In genomic region chr3:72336821-72337479, GRCh38 we compare ENCODE assay signal across 8 cellular contexts.
A peak's percentile ranks its signal among the peaks of the same experiment; 100 is the strongest.
DNase-seq lines count a peak whose midpoint lies in the region; ATAC-seq, FAIRE-seq and TF ChIP-seq lines count a peak whose summit lies in the region.

No MANE protein-coding gene starts in this region.

- H3K79me2 ChIP-seq in H1 (ENCODE audit: control insufficient read depth in 1 of 2, insufficient read depth in 2 of 2, low read length in 2 of 2): no peaks in the 10 kb centered on the region

- H3K9me3 Mint-ChIP-seq in mesothelial cell of epicardium: no peaks in the 10 kb centered on the region
- no peaks in the 10 kb centered on the region for H3K9me3 Mint-ChIP-seq in activated naive CD4-positive, alpha-beta T cell treated with anti-CD3 and anti-CD28 coated beads for 36 hours

- H3K27me3 Mint-ChIP-seq in mesothelial cell of epicardium (ENCODE audit: low read depth): peaks cover 10% of the 10 kb centered on the region
- H3K27me3 Mint-ChIP-seq in activated naive CD4-positive, alpha-beta T cell treated with anti-CD3 and anti-CD28 coated beads for 36 hours (ENCODE audit: low read depth): no peaks in the 10 kb centered on the region

- H3K56ac ChIP-seq in H1 (replicated peaks; ENCODE audit: insufficient read length, low read depth, low read length): peak overlapping the region; percentile 100

- peak overlapping the region; percentile 20 for H3K14ac ChIP-seq in H1 (ENCODE audit: insufficient read length)

- peak overlapping the region; percentile 96 for H3K4ac ChIP-seq in H1 (replicated peaks; ENCODE audit: insufficient read length, low read depth, low read length)

- H3K23ac ChIP-seq in H1 (ENCODE audit: insufficient read length): peak overlapping the region; percentile 12

- no peak for TF ChIP-seq EP300 in H1 (IDR thresholded peaks at IDR 0.05; ENCODE audit: borderline replicate concordance in 1 of 2, low read depth in 2 of 2, low read length in 2 of 2)

- H3K9ac ChIP-seq in H1 (replicated peaks in 1 of 4; ENCODE audit: extremely low read depth in 1 of 4, low read depth in 3 of 4, low read length in 3 of 4): no peak overlapping the region

- no peak overlapping the region for H3K27ac ChIP-seq in H1 (ENCODE audit: low read depth, low read length)

- H4K5ac ChIP-seq in H1 (ENCODE audit: insufficient read length, low read depth, low read length): no peak overlapping the region

- no peaks in the 10 kb centered on the region for H3K9me3 ChIP-seq in H1 (ENCODE audit: insufficient read depth in 2 of 2, low read depth in 1 of 2, low read length in 1 of 2)

- peak overlapping the region; percentile 67 for H2BK15ac ChIP-seq in H1 (ENCODE audit: low read length)

- H3K4me1 ChIP-seq in H1 (replicated peaks in 1 of 4; ENCODE audit: control insufficient read depth in 3 of 4, insufficient read depth in 4 of 4, low read length in 3 of 4): peaks cover 3 to 17% (median 9%) of the 10 kb centered on the region in 4 experiments

- H3K4me3 Mint-ChIP-seq in mesothelial cell of epicardium: no peak overlapping the region
- H3K4me3 Mint-ChIP-seq in activated naive CD4-positive, alpha-beta T cell treated with anti-CD3 and anti-CD28 coated beads for 36 hours: no peak overlapping the region

- TF ChIP-seq CTCF in H1 (IDR thresholded peaks at IDR 0.05; ENCODE audit: control extremely low read depth in 1 of 3, insufficient read depth in 1 of 3, low read depth in 1 of 3, low read length in 3 of 3): no peak
- no peak for TF ChIP-seq CTCF in mesothelial cell of epicardium (IDR thresholded peaks at IDR 0.05; ENCODE audit: unreplicated experiment)

- H4K91ac ChIP-seq in H1 (replicated peaks; ENCODE audit: insufficient read length, low read length): peak overlapping the region; percentile 99

- no peak overlapping the region for H3K27ac Mint-ChIP-seq in mesothelial cell of epicardium
- H3K27ac Mint-ChIP-seq in activated naive CD4-positive, alpha-beta T cell treated with anti-CD3 and anti-CD28 coated beads for 36 hours: no peak overlapping the region

- peak overlapping the region; percentile 95 for H2AK5ac ChIP-seq in H1 (ENCODE audit: low read depth, low read length)

- TF ChIP-seq RAD21 in H1 (IDR thresholded peaks at IDR 0.05 in 1 of 2, conservative IDR thresholded peaks at IDR 0.05 in 1 of 2; ENCODE audit: low read depth in 2 of 2, low read length in 2 of 2): no peak

- H3K36me3 ChIP-seq in H1 (ENCODE audit: control insufficient read depth in 2 of 4, insufficient read depth in 4 of 4, low read length in 3 of 4): no peaks in the 10 kb centered on the region

- H2BK120ac ChIP-seq in H1 (replicated peaks; ENCODE audit: low read depth, low read length): peak overlapping the region; percentile 80

- ATAC-seq in HG02588 (IDR thresholded peaks at IDR 0.05; ENCODE audit: unreplicated experiment) (no peak), GM18519 (IDR thresholded peaks at IDR 0.05; ENCODE audit: low FRiP score, unreplicated experiment) (no peak)

- no peak for TF ChIP-seq POLR2A in H1 (IDR thresholded peaks at IDR 0.05; ENCODE audit: control extremely low read depth in 1 of 2, low read depth in 2 of 2, low read length in 2 of 2)

- H3K18ac ChIP-seq in H1 (ENCODE audit: extremely low read depth, low read length): peak overlapping the region; percentile 80

- peak overlapping the region; percentile 100; the same call in 1 of the 2 replicates for H2BK12ac ChIP-seq in H1 (ENCODE audit: low read depth, low read length)

- no peak overlapping the region for H2AFZ ChIP-seq in H1 (ENCODE audit: low read length)

- peaks cover 0 to 5% of the 10 kb centered on the region in 2 experiments for H4K20me1 ChIP-seq in H1 (replicated peaks in 1 of 2; ENCODE audit: control insufficient read depth in 1 of 2, insufficient read depth in 2 of 2, low read length in 2 of 2)

- no peak for FAIRE-seq in H1 (lab: Jason Lieb, UNC)

- H2BK20ac ChIP-seq in H1 (ENCODE audit: low read length): peak overlapping the region; percentile 82

- H3K23me2 ChIP-seq in H1 (ENCODE audit: low read depth, low read length): peaks cover 6% of the 10 kb centered on the region

- H3K36me3 Mint-ChIP-seq in mesothelial cell of epicardium: no peaks in the 10 kb centered on the region
- H3K36me3 Mint-ChIP-seq in activated naive CD4-positive, alpha-beta T cell treated with anti-CD3 and anti-CD28 coated beads for 36 hours (ENCODE audit: low read depth): no peaks in the 10 kb centered on the region

- no peaks in the 10 kb centered on the region; a peak in 1 of 7 replicates for H3K27me3 ChIP-seq in H1 (replicated peaks in 1 of 4; ENCODE audit: control insufficient read depth in 3 of 4, extremely low read depth in 1 of 4, insufficient read depth in 3 of 4, low read length in 3 of 4)

- no peaks in the 10 kb centered on the region for H3K79me1 ChIP-seq in H1 (ENCODE audit: low read depth, low read length)

- H3K4me3 ChIP-seq in H1 (ENCODE audit: extremely low read depth in 1 of 4, insufficient read depth in 2 of 4, low read depth in 3 of 4, low read length in 4 of 4): no peak overlapping the region

- peak overlapping the region; percentile 86 for H2BK5ac ChIP-seq in H1 (ENCODE audit: low read depth, low read length)

- intact Hi-C loops in activated naive CD4-positive, alpha-beta T cell treated with anti-CD3 and anti-CD28 coated beads for 36 hours (cut with micrococcal nuclease): loop anchor here (5.0 kb wide), 1 partner anchor 185 kb away; no protein-coding TSS in a partner anchor

- H3K4me2 ChIP-seq in H1 (ENCODE audit: insufficient read depth in 1 of 2, low read depth in 2 of 2, low read length in 2 of 2): peak overlapping the region; percentile 10 to 42; a peak in 3 of 4 replicates

- POLR2A ChIA-PET in H1 (lab: Charles Lee; ENCODE audit: partially characterized antibody): interaction anchor here (0.7 to 1.5 kb wide), 2 partner anchors 14 to 28 kb away, joined by 3 read pairs; no protein-coding TSS in a partner anchor

- DNase-seq in AG20443 (ENCODE audit: low spot score) (peak; percentile 72), NCI-H146 treated with DMSO at 0.1 percent for 48 hours (lab: John Stamatoyannopoulos, UW; ENCODE audit: unreplicated experiment) (peak; percentile 19), H1 (ENCODE audit: low read depth in 1 of 2, low spot score in 2 of 2) (peak in 1 of 2 experiments; percentile 70), mesothelial cell of epicardium (ENCODE audit: low spot score in 2 of 2, unreplicated experiment in 2 of 2) (peak; percentile 59 to 76)
- no peak for DNase-seq in activated naive CD4-positive, alpha-beta T cell treated with anti-CD3 and anti-CD28 coated beads for 36 hours
- no peak for DNase-seq in stimulated activated CD4-positive, alpha-beta T cell treated with anti-CD3 and anti-CD28 coated beads, Interleukin-1b, Interleukin-23, amount 100 ng/mL, for 48 hours

- CTCF ChIA-PET in H1 (lab: Charles Lee; ENCODE audit: partially characterized antibody): interaction anchor here (0.7 to 1.5 kb wide), 6 partner anchors 32 to 538 kb away, joined by 3 read pairs; no protein-coding TSS in a partner anchor
- CTCF ChIA-PET in activated naive CD4-positive, alpha-beta T cell treated with anti-CD3 and anti-CD28 coated beads for 36 hours (lab: Charles Lee): interaction anchor here (0.5 to 0.6 kb wide), 2 partner anchors 35 to 330 kb away, joined by 3 to 4 read pairs; no protein-coding TSS in a partner anchor

- peaks cover 13% of the 10 kb centered on the region for H3K4me1 Mint-ChIP-seq in mesothelial cell of epicardium
- peaks cover 15% of the 10 kb centered on the region for H3K4me1 Mint-ChIP-seq in activated naive CD4-positive, alpha-beta T cell treated with anti-CD3 and anti-CD28 coated beads for 36 hours (ENCODE audit: low read depth)

- H4K8ac ChIP-seq in H1 (ENCODE audit: extremely low read depth, insufficient read depth, low read length): no peak overlapping the region

- WGBS in H1 (ENCODE audit: extremely low coverage in 1 of 2, insufficient coverage in 1 of 2, insufficient read length in 1 of 2, insufficient replicate concordance in 2 of 2, low coverage in 1 of 2, low lambda C conversion rate in 2 of 2, missing lambda C conversion rate in 1 of 2), 2 experiments: 77% methylated on average over 21 of the region's 24 CpGs; no CpG with 5 or more reads in 1 of the 2 experiments

TF ChIP-seq in H1, 55 proteins besides CTCF, POLR2A, EP300 and RAD21:
- TF ChIP-seq FOSL1 (IDR thresholded peaks at IDR 0.05; ENCODE audit: insufficient read depth, low read depth, low read length) (no peak), NRF1 (IDR thresholded peaks at IDR 0.05; ENCODE audit: low read depth, low read length) (no peak), SIX5 (IDR thresholded peaks at IDR 0.05; ENCODE audit: low read depth, low read length) (no peak), MAX (IDR thresholded peaks at IDR 0.05) (no peak), GTF2F1 (IDR thresholded peaks at IDR 0.05; ENCODE audit: borderline replicate concordance, low read depth, low read length) (no peak), BCL11A (IDR thresholded peaks at IDR 0.05; ENCODE audit: low read depth in 2 of 2, low read length in 2 of 2) (no peak)

Comparison
In these comparisons a context has a peak if more than half of its experiments do, and no peak if none do; other contexts are left out.
1. DNase-seq: peak in AG20443 (single experiment), NCI-H146 treated with DMSO at 0.1 percent for 48 hours (single experiment) and mesothelial cell of epicardium (2 of 2); none in activated naive CD4-positive, alpha-beta T cell treated with anti-CD3 and anti-CD28 coated beads for 36 hours (single experiment) and stimulated activated CD4-positive, alpha-beta T cell treated with anti-CD3 and anti-CD28 coated beads, Interleukin-1b, Interleukin-23, amount 100 ng/mL, for 48 hours (single experiment).